Comparison of ENCODE assay signal across 17 cellular contexts in the genomic region with DNA sequence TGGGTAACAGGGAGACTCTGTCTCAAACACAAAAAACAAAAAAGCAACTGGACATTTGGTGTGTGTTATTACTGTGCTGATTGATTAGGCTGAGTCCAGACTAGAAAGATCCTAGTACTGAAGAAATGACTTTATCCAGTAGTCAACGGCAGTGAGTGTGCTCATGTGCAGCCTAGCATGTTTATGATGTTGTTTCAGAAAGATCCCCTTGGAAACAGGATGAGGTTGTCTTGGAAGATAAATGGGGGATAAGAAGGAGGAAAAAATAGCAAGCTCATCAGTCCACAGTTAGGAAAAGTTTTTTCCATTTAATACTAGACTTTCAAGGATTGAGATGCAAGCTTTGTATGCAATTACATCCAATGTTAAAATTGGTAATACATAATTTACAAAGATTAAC. TPM values are rescaled to one million over a fixed set of nuclear protein-coding genes. Genes with fewer than 3 reads are reported as not detected.
A peak's percentile ranks its signal among the peaks of the same experiment; 100 is the strongest.
DNase-seq lines count a peak whose midpoint lies in the region; ATAC-seq and TF ChIP-seq lines count a peak whose summit lies in the region.
"Had no signal": no experiment of that assay in that cellular context is flagged by ENCODE, and none has a peak within 500 bp of the region (broad histone marks: within the 10 kb centered on the region; RNA-seq: fewer than 3 reads in every experiment).

No MANE protein-coding gene starts in this region.

- no peaks in the 10 kb centered on the region for H3K9me3 Mint-ChIP-seq in activated T-cell treated with anti-CD3 and anti-CD28 coated beads, Interleukin-2, amount 50 U/mL, for 24 hours
- H3K9me3 Mint-ChIP-seq in endodermal cell (no peaks in the 10 kb centered on the region), mesothelial cell of epicardium (no peaks in the 10 kb centered on the region)
- H3K9me3 Mint-ChIP-seq: CD4-positive, alpha-beta T cell; H9 had no signal

- H2BK15ac ChIP-seq in mesendoderm (replicated peaks; ENCODE audit: low read depth): no peak overlapping the region

- H3K9ac ChIP-seq in endodermal cell (ENCODE audit: extremely low read depth, low read length, poor library complexity, severe bottlenecking): no peak overlapping the region
- H3K9ac ChIP-seq in mesendoderm (ENCODE audit: low read length): no peak overlapping the region
- H3K9ac ChIP-seq: BLaER1 treated with 17β-estradiol and CSF1 and Interleukin-3, amounts not matched to agents 10 nM and 100 nM had no signal

- H3K79me1 ChIP-seq in mesendoderm (ENCODE audit: low read length): no peaks in the 10 kb centered on the region

- H3K4me3 ChIP-seq in endodermal cell (ENCODE audit: low read length) (no peak overlapping the region), mesendoderm (ENCODE audit: low read length) (no peak overlapping the region)
- H3K4me3 ChIP-seq: BLaER1 treated with 17β-estradiol and CSF1 and Interleukin-3, amounts not matched to agents 10 nM and 100 nM had no signal

- no peak overlapping the region for H4K5ac ChIP-seq in mesendoderm (ENCODE audit: low read length)

- no peak overlapping the region for H3K56ac ChIP-seq in mesendoderm (ENCODE audit: low read length)

- H3K36me3 ChIP-seq in endodermal cell (ENCODE audit: control insufficient read depth, insufficient read depth, low read length) (peaks cover 72% of the 10 kb centered on the region), mesendoderm (ENCODE audit: control insufficient read depth, insufficient read depth, low read length) (peaks cover 10% of the 10 kb centered on the region)

- no peak for DNase-seq in activated T-cell treated with anti-CD3 and anti-CD28 coated beads, Interleukin-2, amount 50 U/mL, for 24 hours
- no peak for DNase-seq in activated T-cell treated with anti-CD3 and anti-CD28 coated beads, Interleukin-2, amount 50 U/mL, for 48 hours
- DNase-seq in M059J (ENCODE audit: low read depth): peak; percentile 28
- no peak for DNase-seq in endodermal cell
- no peak for DNase-seq in mesothelial cell of epicardium (ENCODE audit: low spot score in 2 of 2, unreplicated experiment in 2 of 2)
- no peak for DNase-seq in NCI-H2171 (lab: John Stamatoyannopoulos, UW)
- no peak for DNase-seq in mesendoderm
- DNase-seq: 8988T; ACHN; CD4-positive, alpha-beta T cell; DMS79; GOT3; H9 had no signal

- H3K27me3 ChIP-seq in endodermal cell (ENCODE audit: control insufficient read depth, insufficient read depth, low read length, poor library complexity, severe bottlenecking) (no peaks in the 10 kb centered on the region), mesendoderm (ENCODE audit: insufficient read depth, low read length, poor library complexity) (no peaks in the 10 kb centered on the region)
- H3K27me3 ChIP-seq: BLaER1 treated with 17β-estradiol and CSF1 and Interleukin-3, amounts not matched to agents 10 nM and 100 nM had no signal

- H3K4me3 Mint-ChIP-seq in activated T-cell treated with anti-CD3 and anti-CD28 coated beads, Interleukin-2, amount 50 U/mL, for 24 hours: no peak overlapping the region
- H3K4me3 Mint-ChIP-seq in endodermal cell: no peak overlapping the region
- H3K4me3 Mint-ChIP-seq in mesothelial cell of epicardium: no peak overlapping the region
- H3K4me3 Mint-ChIP-seq: CD4-positive, alpha-beta T cell; H9 had no signal

- no peak for TF ChIP-seq CTCF in endodermal cell (conservative IDR thresholded peaks at IDR 0.05)
- TF ChIP-seq CTCF in mesothelial cell of epicardium (IDR thresholded peaks at IDR 0.05; ENCODE audit: unreplicated experiment): no peak

- peaks cover 77% of the 10 kb centered on the region for H3K36me3 Mint-ChIP-seq in activated T-cell treated with anti-CD3 and anti-CD28 coated beads, Interleukin-2, amount 50 U/mL, for 24 hours (ENCODE audit: low read depth)
- H3K36me3 Mint-ChIP-seq in endodermal cell (ENCODE audit: low read depth) (peaks cover 52% of the 10 kb centered on the region), mesothelial cell of epicardium (peaks cover 47% of the 10 kb centered on the region)

- H3K4me1 Mint-ChIP-seq in activated T-cell treated with anti-CD3 and anti-CD28 coated beads, Interleukin-2, amount 50 U/mL, for 24 hours (ENCODE audit: low read depth): peaks cover 1% of the 10 kb centered on the region
- H3K4me1 Mint-ChIP-seq in endodermal cell (no peaks in the 10 kb centered on the region), mesothelial cell of epicardium (no peaks in the 10 kb centered on the region)
- H3K4me1 Mint-ChIP-seq: H9 had no signal

- H3K23ac ChIP-seq in mesendoderm (ENCODE audit: low read length): no peak overlapping the region

- no peak overlapping the region for H3K18ac ChIP-seq in mesendoderm (ENCODE audit: low read length)

- H3K27me3 Mint-ChIP-seq in activated T-cell treated with anti-CD3 and anti-CD28 coated beads, Interleukin-2, amount 50 U/mL, for 24 hours: no peaks in the 10 kb centered on the region
- H3K27me3 Mint-ChIP-seq in endodermal cell (ENCODE audit: insufficient read depth) (no peaks in the 10 kb centered on the region), mesothelial cell of epicardium (ENCODE audit: low read depth) (no peaks in the 10 kb centered on the region)
- H3K27me3 Mint-ChIP-seq: CD4-positive, alpha-beta T cell had no signal

- H3K4me1 ChIP-seq in endodermal cell (ENCODE audit: control insufficient read depth, insufficient read depth, low read length) (no peaks in the 10 kb centered on the region), mesendoderm (ENCODE audit: control insufficient read depth, low read depth, low read length) (no peaks in the 10 kb centered on the region)

- WGBS in endodermal cell (ENCODE audit: insufficient coverage in 1 of 2, insufficient read length in 1 of 2), 2 experiments: 100% methylated on average over 1 of the region's 1 CpG
- WGBS in mesendoderm (ENCODE audit: extremely low coverage, insufficient coverage, low lambda C conversion rate): no CpG with 5 or more reads among the region's 1 CpG

- H4K8ac ChIP-seq in mesendoderm (ENCODE audit: low read depth, low read length): no peak overlapping the region

- no peak overlapping the region for H3K4ac ChIP-seq in mesendoderm (ENCODE audit: low read depth, low read length)

- H2BK5ac ChIP-seq in mesendoderm (ENCODE audit: low read length): no peak overlapping the region

- no peak overlapping the region for H2BK120ac ChIP-seq in mesendoderm (ENCODE audit: low read depth, low read length)

- peak overlapping the region; percentile 41 for H3K27ac Mint-ChIP-seq in activated T-cell treated with anti-CD3 and anti-CD28 coated beads, Interleukin-2, amount 50 U/mL, for 24 hours
- H3K27ac Mint-ChIP-seq in endodermal cell (peak overlapping the region; percentile 55), mesothelial cell of epicardium (peak overlapping the region; percentile 44)
- H3K27ac Mint-ChIP-seq: CD4-positive, alpha-beta T cell; H9 had no signal

- no peaks in the 10 kb centered on the region for H3K9me3 ChIP-seq in endodermal cell (ENCODE audit: control insufficient read depth, low read length)
- H3K9me3 ChIP-seq: BLaER1 treated with 17β-estradiol and CSF1 and Interleukin-3, amounts not matched to agents 10 nM and 100 nM had no signal

- H3K79me2 ChIP-seq in mesendoderm (ENCODE audit: control insufficient read depth, insufficient read depth, low read length): no peaks in the 10 kb centered on the region

- no peak overlapping the region for H3K4me2 ChIP-seq in mesendoderm (ENCODE audit: low read length)
- H3K4me2 ChIP-seq: BLaER1 treated with 17β-estradiol and CSF1 and Interleukin-3, amounts not matched to agents 10 nM and 100 nM had no signal

- H2AK5ac ChIP-seq in mesendoderm (ENCODE audit: low read length): no peak overlapping the region

- H3K27ac ChIP-seq in endodermal cell (ENCODE audit: low read depth, low read length) (no peak overlapping the region), mesendoderm (ENCODE audit: low read depth, low read length) (no peak overlapping the region)
- H3K27ac ChIP-seq: BLaER1 treated with 17β-estradiol and CSF1 and Interleukin-3, amounts not matched to agents 10 nM and 100 nM had no signal

- no peak for ATAC-seq in HG03442 (IDR thresholded peaks at IDR 0.05; ENCODE audit: unreplicated experiment)

RNA-seq across cellular contexts. Expression of gene RUSC1, which starts 14.3 kb away (rescaled TPM):
- total RNA-seq in M059J (2014; rRNA removed; shearing (Covaris generic)): 49.0 and 52.9 TPM in 2 replicates
- total RNA-seq in endodermal cell (10 to 100 TPM; 74.5 to 83.8 TPM), mesothelial cell of epicardium (55.0 to 57.0 TPM (median 55.5 TPM) in 3 replicates)
- polyA plus RNA-seq in endodermal cell (2013, experiment 1 of 2): 47.0 TPM
- 42.6 TPM for polyA plus RNA-seq in endodermal cell (2013, experiment 2 of 2)
- polyA plus RNA-seq in mesendoderm (2013, experiment 1 of 2): 36.2 TPM
- 36.1 TPM for polyA plus RNA-seq in mesendoderm (2013, experiment 2 of 2)

RNA-seq across cellular contexts. Expression of gene FDPS, which starts 26.3 kb away (rescaled TPM):
- 203 and 262 TPM in 2 replicates for total RNA-seq in M059J (2014; rRNA removed; shearing (Covaris generic))
- total RNA-seq in endodermal cell (100 to 1,000 TPM; 247 to 250 TPM), mesothelial cell of epicardium (153 to 166 TPM (median 162 TPM) in 3 replicates)
- 597 TPM for polyA plus RNA-seq in endodermal cell (2013, experiment 1 of 2)
- 604 TPM for polyA plus RNA-seq in endodermal cell (2013, experiment 2 of 2)
- 307 TPM for polyA plus RNA-seq in mesendoderm (2013, experiment 1 of 2)
- 295 TPM for polyA plus RNA-seq in mesendoderm (2013, experiment 2 of 2)

RNA-seq across cellular contexts. Expression of gene PKLR, which starts 33.7 kb away (rescaled TPM):
- not detected in 2 replicates for total RNA-seq in M059J (2014; rRNA removed; shearing (Covaris generic))
- total RNA-seq in endodermal cell: under 1 TPM in 1 of 2 donors, not detected in 1; 0.40 TPM
- polyA plus RNA-seq in endodermal cell (2013, experiment 1 of 2): 0.18 TPM
- polyA plus RNA-seq in endodermal cell (2013, experiment 2 of 2): 0.08 TPM
- 0.11 TPM in 1 of 3 replicates, not detected in the others for total RNA-seq in mesothelial cell of epicardium
- polyA plus RNA-seq in mesendoderm (2013, experiment 1 of 2): 0.28 TPM
- polyA plus RNA-seq in mesendoderm (2013, experiment 2 of 2): 0.35 TPM
- total RNA-seq: CD4-positive, alpha-beta T cell; G401; H9; HT1080 had no signal

RNA-seq across cellular contexts. Expression of gene HCN3, which starts 57.7 kb away (rescaled TPM):
- total RNA-seq in M059J (2014; rRNA removed; shearing (Covaris generic)): 0.66 and 1.7 TPM in 2 replicates
- total RNA-seq in endodermal cell: 1 to 10 TPM; 8.7 to 9.2 TPM
- 15.1 TPM for polyA plus RNA-seq in endodermal cell (2013, experiment 1 of 2)
- polyA plus RNA-seq in endodermal cell (2013, experiment 2 of 2): 12.8 TPM
- 12.9 to 13.6 TPM (median 13.1 TPM) in 3 replicates for total RNA-seq in mesothelial cell of epicardium
- 1.5 TPM for polyA plus RNA-seq in mesendoderm (2013, experiment 1 of 2)
- polyA plus RNA-seq in mesendoderm (2013, experiment 2 of 2): 1.4 TPM
